9 cellular contexts compared by ENCODE assay signal in the genomic region with DNA sequence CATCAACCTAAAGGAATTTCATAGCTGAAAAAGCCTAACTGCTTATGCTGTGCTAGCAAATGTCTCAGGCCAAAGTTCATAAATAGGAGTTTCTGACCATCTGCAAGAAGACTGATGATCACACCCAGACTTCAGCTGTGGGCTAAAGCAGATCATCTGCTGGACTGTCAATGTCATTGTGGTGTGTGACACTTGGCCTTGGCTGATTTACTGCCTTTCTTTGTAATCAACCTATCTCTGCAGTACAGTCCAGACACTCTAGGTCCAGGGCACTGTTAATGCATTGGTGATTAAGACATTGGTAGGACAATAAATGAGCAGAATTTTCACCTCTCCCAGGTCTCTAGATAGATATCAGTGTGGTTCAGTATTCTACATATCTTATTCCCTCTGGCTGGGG. TPM values are rescaled to one million over a fixed set of nuclear protein-coding genes. Genes with fewer than 3 reads are reported as not detected.
"Had no signal": no experiment of that assay in that cellular context is flagged by ENCODE, and none has a peak within 500 bp of the region (broad histone marks: within the 10 kb centered on the region; RNA-seq: fewer than 3 reads in every experiment).

No MANE protein-coding gene starts in this region.

- ATAC-seq: GM12878 had no signal

- FAIRE-seq: G401.6, GM12878, GM12891, GM12892, GM18507, GM19239 had no signal

- DNase-seq: GDM1, GF-D8 had no signal

- H3K4me3 ChIP-seq: GM12878 had no signal

RNA-seq across cellular contexts. Expression of a gene that starts 40.3 kb away (rescaled TPM):
- total RNA-seq: G401 had no signal
